Comparison of ENCODE assay signal across 27 cellular contexts in genomic region chr21:33843216-33843615, GRCh38.
A peak's percentile ranks its signal among the peaks of the same experiment; 100 is the strongest.
DNase-seq lines count a peak whose midpoint lies in the region; ATAC-seq, FAIRE-seq and TF ChIP-seq lines count a peak whose summit lies in the region.
"Had no signal": no experiment of that assay in that cellular context is flagged by ENCODE, and none has a peak within 500 bp of the region (broad histone marks: within the 10 kb centered on the region; RNA-seq: fewer than 3 reads in every experiment).

No MANE protein-coding gene starts in this region.

- H3K27me3 ChIP-seq in HL-60 (ENCODE audit: insufficient read depth, poor library complexity, severe bottlenecking) = no peaks in the 10 kb centered on the region
- no peaks in the 10 kb centered on the region for H3K27me3 ChIP-seq in gastroesophageal sphincter
- H3K27me3 ChIP-seq in smooth muscle cell (ENCODE audit: low read depth) = no peaks in the 10 kb centered on the region
- H3K27me3 ChIP-seq in HepG2 (ENCODE audit: control insufficient read depth in 1 of 2, insufficient read depth in 2 of 2, low read length in 2 of 2) = no peaks in the 10 kb centered on the region
- H3K27me3 ChIP-seq: SJSA1, thyroid gland had no signal

- H3K27ac Mint-ChIP-seq in mesothelial cell of epicardium = peak overlapping the region; percentile 74
- H3K27ac Mint-ChIP-seq: activated naive CD4-positive, alpha-beta T cell treated with anti-CD3 and anti-CD28 coated beads, Interleukin-2, amount 50 U/mL, for 24 hours; CD4-positive, alpha-beta memory T cell; T-cell had no signal

- no TSS peak for BruUV-seq in HepG2 (replicated peaks; lab: Mats Ljungman, UMichigan)

- H4K20me1 ChIP-seq in smooth muscle cell (ENCODE audit: low read depth) (peaks cover 6% of the 10 kb centered on the region), HepG2 (ENCODE audit: insufficient read depth, low read length) (no peaks in the 10 kb centered on the region)

- H3K36me3 ChIP-seq in gastroesophageal sphincter (peaks cover 0 to 17% of the 10 kb centered on the region in 2 donors), smooth muscle cell (ENCODE audit: low read depth) (no peaks in the 10 kb centered on the region), HepG2 (replicated peaks in 1 of 2; ENCODE audit: control insufficient read depth in 1 of 2, insufficient read depth in 2 of 2, low read length in 2 of 2) (no peaks in the 10 kb centered on the region)
- H3K36me3 ChIP-seq: thyroid gland had no signal

- no peak overlapping the region for H3K4me3 Mint-ChIP-seq in mesothelial cell of epicardium
- H3K4me3 Mint-ChIP-seq: activated naive CD4-positive, alpha-beta T cell treated with anti-CD3 and anti-CD28 coated beads, Interleukin-2, amount 50 U/mL, for 24 hours; CD4-positive, alpha-beta memory T cell; T-cell had no signal

- CTCF ChIA-PET in HepG2 (lab: Yijun Ruan, JAX; ENCODE audit: low intra/inter-chr PET ratio, low total read pairs) = no interaction called here

- ATAC-seq in gastroesophageal sphincter (peak; percentile 56), HepG2 (no peak)
- ATAC-seq: GM12878; stimulated activated naive CD8-positive, alpha-beta T cell treated with anti-CD3 and anti-CD28 coated beads, Interleukin-15, Interleukin-2, amounts not matched to agents 100 U/mL and 50 U/mL, for 24 hours; T-cell had no signal

- no peak overlapping the region for H3K4me3 ChIP-seq in HL-60 (replicated peaks; ENCODE audit: insufficient read depth, low read length)
- H3K4me3 ChIP-seq in gastroesophageal sphincter = no peak overlapping the region
- no peak overlapping the region for H3K4me3 ChIP-seq in smooth muscle cell
- no peak overlapping the region for H3K4me3 ChIP-seq in HepG2 (replicated peaks in 1 of 3; ENCODE audit: insufficient read depth in 1 of 3, low read depth in 2 of 3, low read length in 3 of 3)
- H3K4me3 ChIP-seq: GM12878, SJSA1, thyroid gland had no signal

- peak overlapping the region; percentile 60 for H3K27ac ChIP-seq in HL-60 (replicated peaks)
- H3K27ac ChIP-seq in gastroesophageal sphincter = peak overlapping the region in 2 of 4 donors; percentile 35 to 42
- H3K27ac ChIP-seq in smooth muscle cell (ENCODE audit: low read depth) = peak overlapping the region; percentile 37
- H3K27ac ChIP-seq in HepG2 (ENCODE audit: extremely low read length, insufficient read depth, low read length) = no peak overlapping the region
- H3K27ac ChIP-seq: SJSA1, thyroid gland had no signal

- H3K36me3 Mint-ChIP-seq in mesothelial cell of epicardium = peaks cover 26% of the 10 kb centered on the region
- H3K36me3 Mint-ChIP-seq: activated naive CD4-positive, alpha-beta T cell treated with anti-CD3 and anti-CD28 coated beads, Interleukin-2, amount 50 U/mL, for 24 hours; CD4-positive, alpha-beta memory T cell had no signal

- no peaks in the 10 kb centered on the region for H3K27me3 Mint-ChIP-seq in mesothelial cell of epicardium (ENCODE audit: low read depth)
- H3K27me3 Mint-ChIP-seq: activated naive CD4-positive, alpha-beta T cell treated with anti-CD3 and anti-CD28 coated beads, Interleukin-2, amount 50 U/mL, for 24 hours; T-cell had no signal

- no peak for FAIRE-seq in HepG2 (lab: Jason Lieb, UNC)
- FAIRE-seq: A204.1, GM12878, islet of Langerhans, RCC 7860 had no signal

- intact Hi-C loops in HepG2 (cut with micrococcal nuclease; ENCODE audit: unreplicated experiment) = no loop called here

- 86 to 91% methylated on average over 4 of the region's 6 CpGs for WGBS in gastroesophageal sphincter (ENCODE audit: low coverage in 1 of 2), 2 donors
- WGBS in smooth muscle cell (ENCODE audit: low lambda C conversion rate) = 92% methylated on average over 6 of the region's 6 CpGs
- 85% methylated on average over 6 of the region's 6 CpGs for WGBS in HepG2 (ENCODE audit: low lambda C conversion rate)

- TF ChIP-seq CTCF in HL-60 (IDR thresholded peaks at IDR 0.05; ENCODE audit: insufficient read depth, low read length) = no peak
- TF ChIP-seq CTCF in gastroesophageal sphincter (IDR thresholded peaks at IDR 0.05) = no peak
- TF ChIP-seq CTCF in mesothelial cell of epicardium (IDR thresholded peaks at IDR 0.05; ENCODE audit: unreplicated experiment) = no peak
- no peak for TF ChIP-seq CTCF in smooth muscle cell (IDR thresholded peaks at IDR 0.05; ENCODE audit: borderline replicate concordance, insufficient read depth, poor library complexity, severe bottlenecking)
- no peak for TF ChIP-seq CTCF in HepG2 (CRISPR knock-in tag; IDR thresholded peaks at IDR 0.05)

- H2AFZ ChIP-seq in smooth muscle cell (ENCODE audit: low read depth) (no peak overlapping the region), HepG2 (ENCODE audit: low read length) (no peak overlapping the region)

- peaks cover 10% of the 10 kb centered on the region for H3K9me3 Mint-ChIP-seq in mesothelial cell of epicardium
- H3K9me3 Mint-ChIP-seq: activated naive CD4-positive, alpha-beta T cell treated with anti-CD3 and anti-CD28 coated beads, Interleukin-2, amount 50 U/mL, for 24 hours had no signal

- H3K4me1 ChIP-seq in gastroesophageal sphincter = peaks cover 0 to 25% (median 0%) of the 10 kb centered on the region in 3 donors
- H3K4me1 ChIP-seq in smooth muscle cell (ENCODE audit: low read depth) = peaks cover 22% of the 10 kb centered on the region
- H3K4me1 ChIP-seq in HepG2 (ENCODE audit: insufficient read depth, low read length) = peaks cover 56% of the 10 kb centered on the region

- peaks cover 30% of the 10 kb centered on the region for H3K4me1 Mint-ChIP-seq in mesothelial cell of epicardium
- H3K4me1 Mint-ChIP-seq: activated naive CD4-positive, alpha-beta T cell treated with anti-CD3 and anti-CD28 coated beads, Interleukin-2, amount 50 U/mL, for 24 hours; CD4-positive, alpha-beta memory T cell; T-cell had no signal

- POLR2A ChIA-PET in HepG2 (lab: Yijun Ruan, JAX) = no interaction called here

- in situ Hi-C loops in HepG2 (cut with HindIII; ENCODE audit: extremely low pct_ligation_motif_present, low pct_unique_long_range_greater_than_20kb) = no loop called here

- TF ChIP-seq RAD21 in HepG2 (CRISPR knock-in tag; IDR thresholded peaks at IDR 0.05) = no peak

- H3K9me3 ChIP-seq in gastroesophageal sphincter (no peaks in the 10 kb centered on the region), smooth muscle cell (replicated peaks; ENCODE audit: low read depth) (no peaks in the 10 kb centered on the region), HepG2 (ENCODE audit: low read length) (no peaks in the 10 kb centered on the region)
- H3K9me3 ChIP-seq: SJSA1, thyroid gland had no signal

- H3F3A ChIP-seq in smooth muscle cell (ENCODE audit: low read depth) = peaks cover 8% of the 10 kb centered on the region

- H3K9ac ChIP-seq in smooth muscle cell (ENCODE audit: low read depth) = no peak overlapping the region
- H3K9ac ChIP-seq in HepG2 (ENCODE audit: insufficient read depth, low read depth, low read length) = no peak overlapping the region

- TF ChIP-seq POLR2A in gastroesophageal sphincter (IDR thresholded peaks at IDR 0.05) = no peak
- TF ChIP-seq POLR2A in HepG2 (IDR thresholded peaks at IDR 0.05; ENCODE audit: insufficient read depth in 1 of 2, low read depth in 2 of 2, low read length in 2 of 2) = no peak

- no peak for TF ChIP-seq EP300 in gastroesophageal sphincter (IDR thresholded peaks at IDR 0.05)
- no peak for TF ChIP-seq EP300 in HepG2 (IDR thresholded peaks at IDR 0.05; ENCODE audit: low read depth in 2 of 2, low read length in 2 of 2)
- TF ChIP-seq EP300 in HepG2 (CRISPR knock-in tag; IDR thresholded peaks at IDR 0.05; ENCODE audit: borderline replicate concordance) = no peak

- DNase-seq in HL-60 (ENCODE audit: low read depth in 1 of 2, low spot score in 1 of 2) (no peak), mesothelial cell of epicardium (ENCODE audit: low spot score in 2 of 2, unreplicated experiment in 2 of 2) (no peak), smooth muscle cell (lab: John Stamatoyannopoulos, UW; ENCODE audit: unreplicated experiment) (no peak), activated gamma-delta T cell (lab: John Stamatoyannopoulos, UW) (no peak), HepG2 (ENCODE audit: low spot score) (no peak), NCI-H1930 (lab: John Stamatoyannopoulos, UW) (no peak)
- no peak for DNase-seq in activated CD8-positive, alpha-beta memory T cell treated with anti-CD3 and anti-CD28 coated beads, Interleukin-2, amount 50 U/mL, for 48 hours
- DNase-seq: activated CD4-positive, CD25-positive, alpha-beta regulatory T cell; CD4-positive, alpha-beta memory T cell; central memory CD4-positive, alpha-beta T cell; dermis blood vessel endothelial cell; EL; GOT3; IMR-90; NCI-H1694 treated with DMSO at 0.1 percent for 48 hours; NCI-H2171 treated with DMSO at 0.1 percent for 48 hours; NCI-H524 treated with DMSO at 0.1 percent for 48 hours; stimulated activated naive CD8-positive, alpha-beta T cell treated with anti-CD3 and anti-CD28 coated beads, Interleukin-15, Interleukin-2, amounts not matched to agents 100 U/mL and 50 U/mL, for 24 hours; T-cell had no signal

- H3K4me2 ChIP-seq in smooth muscle cell = peak overlapping the region; percentile 71
- no peak overlapping the region for H3K4me2 ChIP-seq in HepG2 (ENCODE audit: low read depth, low read length)

- H3K79me2 ChIP-seq in smooth muscle cell (ENCODE audit: low read depth) = no peaks in the 10 kb centered on the region
- H3K79me2 ChIP-seq in HepG2 (ENCODE audit: insufficient read depth, low read length) = no peaks in the 10 kb centered on the region

TF ChIP-seq in HepG2, 621 proteins besides CTCF, POLR2A, EP300 and RAD21 (continues in another document):
- no peak for TF ChIP-seq ZNF143 (CRISPR knock-in tag; IDR thresholded peaks at IDR 0.05)
- no peak for TF ChIP-seq HIC2 (CRISPR knock-in tag; IDR thresholded peaks at IDR 0.05; ENCODE audit: low read depth)
- no peak for TF ChIP-seq PBX2 (CRISPR knock-in tag; IDR thresholded peaks at IDR 0.05)
